20 cellular contexts compared by ENCODE assay signal in the genomic region with DNA sequence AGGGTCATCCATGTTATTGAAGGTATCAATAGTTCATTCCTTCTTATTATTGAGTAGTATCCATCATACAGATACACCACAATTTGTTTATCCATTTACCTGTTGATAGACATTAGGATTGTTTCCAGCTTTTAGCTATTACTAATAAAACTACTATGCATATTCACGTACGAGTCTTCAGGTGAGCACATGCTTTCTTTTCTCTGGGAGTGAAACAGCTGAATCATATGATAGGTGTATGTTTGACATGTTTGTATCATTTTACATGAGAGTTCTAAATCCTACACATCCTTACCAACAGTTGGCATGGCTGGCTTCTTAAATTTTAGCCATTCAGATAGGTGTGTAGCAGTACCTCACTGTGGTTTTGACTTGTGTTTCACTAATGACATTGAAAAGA.
A peak's percentile ranks its signal among the peaks of the same experiment; 100 is the strongest.
DNase-seq lines count a peak whose midpoint lies in the region; FAIRE-seq and TF ChIP-seq lines count a peak whose summit lies in the region.
"Had no signal": no experiment of that assay in that cellular context is flagged by ENCODE, and none has a peak within 500 bp of the region (broad histone marks: within the 10 kb centered on the region; RNA-seq: fewer than 3 reads in every experiment).

No MANE protein-coding gene starts in this region.

- peak overlapping the region; percentile 67 for H3K9ac ChIP-seq in BLaER1

- peak overlapping the region; percentile 95 for H3K4me2 ChIP-seq in BLaER1
- H3K4me2 ChIP-seq: GM23338 had no signal

- no peak for TF ChIP-seq POLR2A in tibial nerve (IDR thresholded peaks at IDR 0.05)

- H3K4me3 ChIP-seq in BLaER1 (peak overlapping the region; percentile 62), epithelial cell of esophagus (ENCODE audit: low read length) (no peak overlapping the region), tibial nerve (no peak overlapping the region)
- H3K4me3 ChIP-seq: GM23338, K562, uterus had no signal

- peak overlapping the region; percentile 90 for H3K4me3 Mint-ChIP-seq in T-helper 2 cell treated with Interferon-gamma antibody and Interleukin-4, amounts not matched to agents 5 μg/mL and 100 μg/mL, for 36 hours
- H3K4me3 Mint-ChIP-seq: GM23338; stimulated activated memory B cell treated with anti-CD40 and anti-IgM and Interleukin-4, amounts not matched to agents 10 μg/mL and 1 μg/mL and 100 μg/mL, for 72 hours had no signal

- H3K36me3 ChIP-seq in BLaER1: no peaks in the 10 kb centered on the region; the same call in 1 of the 2 replicates
- H3K36me3 ChIP-seq in tibial nerve: no peaks in the 10 kb centered on the region
- H3K36me3 ChIP-seq: uterus had no signal

- peaks cover 99% of the 10 kb centered on the region for H3K4me1 ChIP-seq in BLaER1
- H3K4me1 ChIP-seq in tibial nerve: peaks cover 0 to 9% (median 0%) of the 10 kb centered on the region in 4 donors
- H3K4me1 ChIP-seq: uterus had no signal

- no peaks in the 10 kb centered on the region for H4K20me1 ChIP-seq in BLaER1

- no peaks in the 10 kb centered on the region for H3K9me3 Mint-ChIP-seq in T-helper 2 cell treated with Interferon-gamma antibody and Interleukin-4, amounts not matched to agents 5 μg/mL and 100 μg/mL, for 36 hours
- H3K9me3 Mint-ChIP-seq: GM23338; naive thymus-derived CD8-positive, alpha-beta T cell; stimulated activated memory B cell treated with anti-CD40 and anti-IgM and Interleukin-4, amounts not matched to agents 10 μg/mL and 1 μg/mL and 100 μg/mL, for 72 hours had no signal

- H3K27me3 Mint-ChIP-seq in T-helper 2 cell treated with Interferon-gamma antibody and Interleukin-4, amounts not matched to agents 5 μg/mL and 100 μg/mL, for 36 hours (ENCODE audit: low read depth): no peaks in the 10 kb centered on the region
- H3K27me3 Mint-ChIP-seq: naive thymus-derived CD8-positive, alpha-beta T cell; stimulated activated memory B cell treated with anti-CD40 and anti-IgM and Interleukin-4, amounts not matched to agents 10 μg/mL and 1 μg/mL and 100 μg/mL, for 72 hours had no signal

- H3K27ac Mint-ChIP-seq in T-helper 2 cell treated with Interferon-gamma antibody and Interleukin-4, amounts not matched to agents 5 μg/mL and 100 μg/mL, for 36 hours: peak overlapping the region; percentile 92
- H3K27ac Mint-ChIP-seq: GM23338 had no signal

- WGBS in tibial nerve, 2 donors: 99 to 100% methylated on average over 2 of the region's 2 CpGs

- peak; percentile 39 for FAIRE-seq in GM18507 (lab: Jason Lieb, UNC)
- FAIRE-seq: K562 had no signal

- no peaks in the 10 kb centered on the region for H3K27me3 ChIP-seq in BLaER1
- no peaks in the 10 kb centered on the region for H3K27me3 ChIP-seq in tibial nerve

- H3K36me3 Mint-ChIP-seq in T-helper 2 cell treated with Interferon-gamma antibody and Interleukin-4, amounts not matched to agents 5 μg/mL and 100 μg/mL, for 36 hours (ENCODE audit: low read depth): peaks cover 44% of the 10 kb centered on the region

- H3K27ac ChIP-seq in BLaER1 (peak overlapping the region; percentile 91), tibial nerve (no peak overlapping the region)

- no peak for DNase-seq in GM18507 (ENCODE audit: extremely low spot score, insufficient read length, low read depth)
- DNase-seq in T-helper 2 cell treated with Interferon-gamma antibody and Interleukin-4, amounts not matched to agents 5 μg/mL and 100 μg/mL, for 36 hours (ENCODE audit: low spot score): no peak
- DNase-seq in epithelial cell of esophagus (ENCODE audit: low read depth): peak; percentile 58
- DNase-seq in HuH-7.5 (ENCODE audit: low spot score): no peak
- no peak for DNase-seq in NCI-H510A (lab: John Stamatoyannopoulos, UW)
- no peak for DNase-seq in tibial nerve (ENCODE audit: low spot score in 2 of 2)
- DNase-seq in NCI-H2029 treated with DMSO at 0.1 percent for 48 hours (lab: John Stamatoyannopoulos, UW): no peak
- DNase-seq: activated CD4-positive, alpha-beta T cell treated with anti-CD3 and anti-CD28 coated beads, Interleukin-2, amount 50 U/mL, for 48 hours; cortex of kidney; left ventricle myocardium superior; naive thymus-derived CD8-positive, alpha-beta T cell; NCI-H526; right cardiac atrium; stimulated activated CD4-positive, alpha-beta T cell treated with anti-CD3 and anti-CD28 coated beads, Interleukin-4, amount 100 ng/mL, for 4 hours; T1000; uterus had no signal

- H3K4me1 Mint-ChIP-seq in T-helper 2 cell treated with Interferon-gamma antibody and Interleukin-4, amounts not matched to agents 5 μg/mL and 100 μg/mL, for 36 hours (ENCODE audit: low read depth): peaks cover 55% of the 10 kb centered on the region

- no peak for TF ChIP-seq EP300 in tibial nerve (IDR thresholded peaks at IDR 0.05)

- H3K9me3 ChIP-seq in BLaER1: no peaks in the 10 kb centered on the region
- H3K9me3 ChIP-seq in tibial nerve: no peaks in the 10 kb centered on the region
- H3K9me3 ChIP-seq: uterus had no signal

- TF ChIP-seq CTCF in epithelial cell of esophagus (IDR thresholded peaks at IDR 0.05; ENCODE audit: insufficient read depth, low read depth, low read length, missing control alignments) (no peak), tibial nerve (IDR thresholded peaks at IDR 0.05) (no peak)
